12 cellular contexts compared by ENCODE assay signal in the genomic region with DNA sequence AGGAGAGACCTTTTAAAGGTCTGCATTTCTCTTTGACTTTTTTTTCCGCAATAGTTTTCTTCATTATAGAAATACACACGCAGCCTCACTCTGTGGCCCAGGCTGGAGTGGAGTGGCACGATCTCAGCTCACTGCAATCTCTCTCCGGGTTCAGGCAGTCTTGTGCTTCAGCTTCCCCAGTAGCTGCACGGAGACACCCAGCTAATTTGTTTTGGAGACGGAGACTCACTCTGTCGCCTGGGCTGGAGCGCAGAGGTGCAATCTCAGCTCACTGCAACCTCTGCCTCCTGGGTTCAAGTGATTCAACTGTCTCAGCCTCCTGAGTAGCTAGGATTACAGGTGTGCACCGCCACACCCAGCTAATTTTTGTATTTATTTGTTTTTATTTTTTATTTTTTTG. TPM values are rescaled to one million over a fixed set of nuclear protein-coding genes. Genes with fewer than 3 reads are reported as not detected.
DNase-seq lines count a peak whose midpoint lies in the region; ATAC-seq, FAIRE-seq and TF ChIP-seq lines count a peak whose summit lies in the region.
"Had no signal": no experiment of that assay in that cellular context is flagged by ENCODE, and none has a peak within 500 bp of the region (broad histone marks: within the 10 kb centered on the region; RNA-seq: fewer than 3 reads in every experiment).

No MANE protein-coding gene starts in this region.

- peak overlapping the region; percentile 90; the same call in 1 of the 3 replicates for H3K4me2 ChIP-seq in A549

- H3K27ac ChIP-seq in A549 = peak overlapping the region; percentile 94 to 100
- peak overlapping the region; percentile 99 for H3K27ac ChIP-seq in naive thymus-derived CD4-positive, alpha-beta T cell (ENCODE audit: low read depth, low read length)

- no peak for ATAC-seq in A549
- ATAC-seq in activated CD8-positive, alpha-beta T cell treated with anti-CD3 and anti-CD28 coated beads, Interleukin-2, amount 10 ng/mL, durations not matched to agents 7 days and 5 days = no peak
- ATAC-seq in naive thymus-derived CD4-positive, alpha-beta T cell = no peak

- DNase-seq in A549 (ENCODE audit: low read depth in 1 of 2, low spot score in 1 of 2) (no peak), Calu3 (no peak), SKM-1 treated with dmso at 0.1 percent for 144 hours (lab: John Stamatoyannopoulos, UW; ENCODE audit: unreplicated experiment) (no peak), SHP77 treated with DMSO at 0.1 percent for 48 hours (lab: John Stamatoyannopoulos, UW) (no peak)
- DNase-seq in activated CD8-positive, alpha-beta T cell treated with anti-CD3 and anti-CD28 coated beads, Interleukin-2, amount 10 ng/mL, durations not matched to agents 7 days and 5 days = no peak
- DNase-seq in naive thymus-derived CD4-positive, alpha-beta T cell = no peak
- DNase-seq in stimulated activated CD4-positive, alpha-beta T cell treated with anti-CD3 and anti-CD28 coated beads, Interleukin-2, amount 100 ng/mL, for 48 hours = no peak
- DNase-seq in activated effector memory CD4-positive, alpha-beta T cell treated with Interleukin-2 at 50 U/mL for 16 hours = no peak
- DNase-seq: NCI-H187 treated with DMSO at 0.1 percent for 48 hours, posterior cingulate gyrus had no signal

- peak overlapping the region; percentile 69 for H3K27ac Mint-ChIP-seq in Calu3 (ENCODE audit: unreplicated experiment)
- H3K27ac Mint-ChIP-seq in activated CD8-positive, alpha-beta T cell treated with anti-CD3 and anti-CD28 coated beads, Interleukin-2, amount 10 ng/mL, durations not matched to agents 7 days and 5 days = peak overlapping the region; percentile 92
- H3K27ac Mint-ChIP-seq in naive thymus-derived CD4-positive, alpha-beta T cell = peak overlapping the region; percentile 83 to 99 (median 97)

- H3K9me3 Mint-ChIP-seq in Calu3 (ENCODE audit: low read depth, unreplicated experiment) = no peaks in the 10 kb centered on the region
- no peaks in the 10 kb centered on the region for H3K9me3 Mint-ChIP-seq in activated CD8-positive, alpha-beta T cell treated with anti-CD3 and anti-CD28 coated beads, Interleukin-2, amount 10 ng/mL, durations not matched to agents 7 days and 5 days (ENCODE audit: insufficient read depth)
- H3K9me3 Mint-ChIP-seq in naive thymus-derived CD4-positive, alpha-beta T cell = peaks cover 0 to 4% (median 0%) of the 10 kb centered on the region in 11 donors

- peaks cover 36% of the 10 kb centered on the region for H3K4me1 ChIP-seq in A549
- H3K4me1 ChIP-seq in naive thymus-derived CD4-positive, alpha-beta T cell (ENCODE audit: control insufficient read depth in 2 of 2, insufficient read depth in 2 of 2, low read length in 2 of 2) = peaks cover 23 to 38% of the 10 kb centered on the region in 2 donors

- TF ChIP-seq RAD21 in A549 (conservative IDR thresholded peaks at IDR 0.05 in 1 of 2, IDR thresholded peaks at IDR 0.05 in 1 of 2) = no peak

- POLR2A ChIA-PET in A549 (lab: Yijun Ruan, JAX) = interaction anchor here (1.3 kb wide), 1 partner anchor 11 kb away, joined by 5 read pairs; no protein-coding TSS in a partner anchor
- POLR2A ChIA-PET in activated CD8-positive, alpha-beta T cell treated with anti-CD3 and anti-CD28 coated beads, Interleukin-2, amount 10 ng/mL, durations not matched to agents 7 days and 5 days (lab: Charles Lee) = interaction anchor here (0.9 to 3.9 kb wide), 2 partner anchors 11 to 22 kb away, joined by 3 to 27 read pairs; a partner anchor contains a TSS
- POLR2A ChIA-PET in naive thymus-derived CD4-positive, alpha-beta T cell (lab: Charles Lee) = interaction anchor here (1.1 to 2.6 kb wide), 7 partner anchors 10 to 28 kb away, joined by 3 to 18 read pairs (median 5); no protein-coding TSS in a partner anchor

- peaks cover 37% of the 10 kb centered on the region for H3K36me3 Mint-ChIP-seq in Calu3 (ENCODE audit: insufficient read depth, unreplicated experiment)
- H3K36me3 Mint-ChIP-seq in activated CD8-positive, alpha-beta T cell treated with anti-CD3 and anti-CD28 coated beads, Interleukin-2, amount 10 ng/mL, durations not matched to agents 7 days and 5 days (ENCODE audit: low read depth) = peaks cover 4% of the 10 kb centered on the region
- H3K36me3 Mint-ChIP-seq in naive thymus-derived CD4-positive, alpha-beta T cell = no peaks in the 10 kb centered on the region

- H3K4me1 Mint-ChIP-seq in Calu3 (ENCODE audit: low read depth, unreplicated experiment) = no peaks in the 10 kb centered on the region
- peaks cover 32% of the 10 kb centered on the region for H3K4me1 Mint-ChIP-seq in activated CD8-positive, alpha-beta T cell treated with anti-CD3 and anti-CD28 coated beads, Interleukin-2, amount 10 ng/mL, durations not matched to agents 7 days and 5 days (ENCODE audit: low read depth)
- H3K4me1 Mint-ChIP-seq in naive thymus-derived CD4-positive, alpha-beta T cell = peaks cover 19 to 52% (median 24%) of the 10 kb centered on the region in 7 donors

- 91% methylated on average over 9 of the region's 9 CpGs for WGBS in A549 (ENCODE audit: missing lambda C conversion rate)

- peak overlapping the region; percentile 77 for H3K4me3 Mint-ChIP-seq in Calu3 (ENCODE audit: low read depth, unreplicated experiment)
- H3K4me3 Mint-ChIP-seq in activated CD8-positive, alpha-beta T cell treated with anti-CD3 and anti-CD28 coated beads, Interleukin-2, amount 10 ng/mL, durations not matched to agents 7 days and 5 days = peak overlapping the region; percentile 92
- peak overlapping the region; percentile 58 to 97 (median 94) for H3K4me3 Mint-ChIP-seq in naive thymus-derived CD4-positive, alpha-beta T cell

- intact Hi-C loops in Calu3 (cut with micrococcal nuclease; ENCODE audit: unreplicated experiment) = no loop called here
- intact Hi-C loops in naive thymus-derived CD4-positive, alpha-beta T cell (cut with micrococcal nuclease) = loop anchor here in 1 of 2 donors (5.0 kb wide), 1 partner anchor 200 kb away; a partner anchor contains a TSS

- H3K4me3 ChIP-seq in A549 = no peak overlapping the region
- no peak overlapping the region for H3K4me3 ChIP-seq in naive thymus-derived CD4-positive, alpha-beta T cell (ENCODE audit: low read length)

- CTCF ChIA-PET in A549 (lab: Yijun Ruan, JAX) (interaction anchor here (0.8 to 1.7 kb wide), 3 partner anchors 25 to 43 kb away, joined by 3 to 8 read pairs (median 3); no protein-coding TSS in a partner anchor), Calu3 (lab: Charles Lee) (no interaction called here)
- CTCF ChIA-PET in activated CD8-positive, alpha-beta T cell treated with anti-CD3 and anti-CD28 coated beads, Interleukin-2, amount 10 ng/mL, durations not matched to agents 7 days and 5 days (lab: Charles Lee) = interaction anchor here (1.2 to 1.5 kb wide), 2 partner anchors 25 to 33 kb away, joined by 3 to 4 read pairs; a partner anchor contains a TSS
- CTCF ChIA-PET in naive thymus-derived CD4-positive, alpha-beta T cell (lab: Charles Lee) = interaction anchor here (0.7 kb wide), 1 partner anchor 20 kb away, joined by 3 read pairs; no protein-coding TSS in a partner anchor

- H3K36me3 ChIP-seq in naive thymus-derived CD4-positive, alpha-beta T cell (ENCODE audit: control insufficient read depth in 2 of 3, insufficient read depth in 3 of 3, low read length in 3 of 3) = no peaks in the 10 kb centered on the region

- TF ChIP-seq CTCF in A549 (IDR thresholded peaks at IDR 0.05) = no peak
- no peak for TF ChIP-seq CTCF in Calu3 (IDR thresholded peaks at IDR 0.05; ENCODE audit: unreplicated experiment)

- BruUV-seq in Calu3 (replicated peaks; lab: Mats Ljungman, UMichigan) = no TSS peak

- H3K9me3 ChIP-seq in A549 = no peaks in the 10 kb centered on the region
- H3K9me3 ChIP-seq in naive thymus-derived CD4-positive, alpha-beta T cell (ENCODE audit: control insufficient read depth in 2 of 3, low read length in 3 of 3) = no peaks in the 10 kb centered on the region

- H3K27me3 Mint-ChIP-seq in Calu3 (ENCODE audit: unreplicated experiment) = no peaks in the 10 kb centered on the region
- no peaks in the 10 kb centered on the region for H3K27me3 Mint-ChIP-seq in activated CD8-positive, alpha-beta T cell treated with anti-CD3 and anti-CD28 coated beads, Interleukin-2, amount 10 ng/mL, durations not matched to agents 7 days and 5 days (ENCODE audit: low read depth)
- no peaks in the 10 kb centered on the region for H3K27me3 Mint-ChIP-seq in naive thymus-derived CD4-positive, alpha-beta T cell

- no peak for FAIRE-seq in A549 (lab: Jason Lieb, UNC)
- FAIRE-seq: D721Med, islet of Langerhans had no signal

- no peak for TF ChIP-seq EP300 in A549 (IDR thresholded peaks at IDR 0.05)

- H3K27me3 ChIP-seq in naive thymus-derived CD4-positive, alpha-beta T cell (ENCODE audit: control insufficient read depth in 2 of 2, insufficient read depth in 2 of 2, low read length in 2 of 2) = no peaks in the 10 kb centered on the region

- no peak for TF ChIP-seq POLR2A in A549 (IDR thresholded peaks at IDR 0.05; ENCODE audit: low read length)

RNA-seq across cellular contexts. Expression of a gene that starts 11.7 kb away (rescaled TPM):
- 56.7 and 58.4 TPM in 2 replicates for polyA plus RNA-seq in A549 (2011; rRNA removed)
- 63.4 and 81.9 TPM in 2 replicates for polyA plus RNA-seq in A549 (2012; cell fraction: cytosol; rRNA removed)
- polyA plus RNA-seq in A549 (2012; cell fraction: nucleus; rRNA removed) = 83.4 and 134 TPM in 2 replicates
- 38.8 to 55.4 TPM (median 48.3 TPM) in 3 replicates for polyA plus RNA-seq in A549 (2017; fragmentation: RNase III; extraction: RNeasy Plus Mini Kit Qiagen cat#74134 plus additional on column Dnase treatment)
- polyA minus RNA-seq in A549 (2011; rRNA and poly(A)+ RNA removed) = 63.9 and 84.8 TPM in 2 replicates
- 96.0 and 99.7 TPM in 2 replicates for total RNA-seq in Calu3 (2022)
- 100 to 1,000 TPM; 332 to 348 TPM for total RNA-seq in activated CD8-positive, alpha-beta T cell treated with anti-CD3 and anti-CD28 coated beads, Interleukin-2, amount 10 ng/mL, durations not matched to agents 7 days and 5 days
- 100 to 1,000 TPM; 190 to 347 (median 238) TPM for total RNA-seq in naive thymus-derived CD4-positive, alpha-beta T cell
- 10 to 100 TPM; 28.8 to 52.9 TPM for polyA plus RNA-seq in naive thymus-derived CD4-positive, alpha-beta T cell

RNA-seq across cellular contexts. Expression of a gene that starts 33.4 kb away (rescaled TPM):
- polyA plus RNA-seq in A549 (2011; rRNA removed) (10.9 and 12.9 TPM in 2 replicates), A549 (2017; fragmentation: RNase III; extraction: RNeasy Plus Mini Kit Qiagen cat#74134 plus additional on column Dnase treatment) (8.4 to 9.1 TPM (median 8.7 TPM) in 3 replicates)
- polyA plus RNA-seq in A549 (2012; cell fraction: cytosol; rRNA removed) = 10.9 and 17.2 TPM in 2 replicates
- 13.7 and 18.2 TPM in 2 replicates for polyA plus RNA-seq in A549 (2012; cell fraction: nucleus; rRNA removed)
- polyA minus RNA-seq in A549 (2011; rRNA and poly(A)+ RNA removed) = 19.7 and 26.2 TPM in 2 replicates
- total RNA-seq in Calu3 (2022) = 13.7 and 15.8 TPM in 2 replicates
- 100 to 1,000 TPM; 235 to 240 TPM for total RNA-seq in activated CD8-positive, alpha-beta T cell treated with anti-CD3 and anti-CD28 coated beads, Interleukin-2, amount 10 ng/mL, durations not matched to agents 7 days and 5 days
- total RNA-seq in naive thymus-derived CD4-positive, alpha-beta T cell = 100 to 1,000 TPM in 4 of 5 experiments, 10 to 100 TPM in 1; 93.2 to 269 (median 117) TPM
- polyA plus RNA-seq in naive thymus-derived CD4-positive, alpha-beta T cell = 100 to 1,000 TPM in 1 of 2 donors, 10 to 100 TPM in 1; 49.5 to 114 TPM

RNA-seq across cellular contexts. Expression of a gene that starts 33.9 kb away (rescaled TPM):
- polyA plus RNA-seq in A549 (2011; rRNA removed) (0.36 and 0.70 TPM in 2 replicates), A549 (2017; fragmentation: RNase III; extraction: RNeasy Plus Mini Kit Qiagen cat#74134 plus additional on column Dnase treatment) (1.0 to 1.8 TPM (median 1.0 TPM) in 3 replicates)
- 0.29 and 0.32 TPM in 2 replicates for polyA plus RNA-seq in A549 (2012; cell fraction: cytosol; rRNA removed)
- polyA plus RNA-seq in A549 (2012; cell fraction: nucleus; rRNA removed) = 7.6 and 8.6 TPM in 2 replicates
- 0.33 and 0.44 TPM in 2 replicates for polyA minus RNA-seq in A549 (2011; rRNA and poly(A)+ RNA removed)
- total RNA-seq in Calu3 (2022) = 2.7 and 2.8 TPM in 2 replicates
- 1 to 10 TPM; 8.7 to 9.5 TPM for total RNA-seq in activated CD8-positive, alpha-beta T cell treated with anti-CD3 and anti-CD28 coated beads, Interleukin-2, amount 10 ng/mL, durations not matched to agents 7 days and 5 days
- total RNA-seq in naive thymus-derived CD4-positive, alpha-beta T cell = 10 to 100 TPM; 12.2 to 26.8 (median 15.7) TPM
- 1 to 10 TPM in 1 of 2 donors, under 1 TPM in 1; 0.73 to 1.9 TPM for polyA plus RNA-seq in naive thymus-derived CD4-positive, alpha-beta T cell

RNA-seq across cellular contexts. Expression of a gene that starts 47.3 kb away (rescaled TPM):
- polyA plus RNA-seq in A549 (2011; rRNA removed) (16.3 and 19.0 TPM in 2 replicates), A549 (2017; fragmentation: RNase III; extraction: RNeasy Plus Mini Kit Qiagen cat#74134 plus additional on column Dnase treatment) (26.7 to 32.7 TPM (median 29.6 TPM) in 3 replicates)
- 39.6 and 61.5 TPM in 2 replicates for polyA plus RNA-seq in A549 (2012; cell fraction: cytosol; rRNA removed)
- polyA plus RNA-seq in A549 (2012; cell fraction: nucleus; rRNA removed) = 66.3 and 81.5 TPM in 2 replicates
- 15.0 and 36.0 TPM in 2 replicates for polyA minus RNA-seq in A549 (2011; rRNA and poly(A)+ RNA removed)
- 65.3 and 72.3 TPM in 2 replicates for total RNA-seq in Calu3 (2022)
- 10 to 100 TPM; 48.2 to 53.4 TPM for total RNA-seq in activated CD8-positive, alpha-beta T cell treated with anti-CD3 and anti-CD28 coated beads, Interleukin-2, amount 10 ng/mL, durations not matched to agents 7 days and 5 days
- 10 to 100 TPM; 53.0 to 70.8 (median 67.5) TPM for total RNA-seq in naive thymus-derived CD4-positive, alpha-beta T cell
- polyA plus RNA-seq in naive thymus-derived CD4-positive, alpha-beta T cell = 1 to 10 TPM; 5.2 to 6.5 TPM
